In the genomic region with DNA sequence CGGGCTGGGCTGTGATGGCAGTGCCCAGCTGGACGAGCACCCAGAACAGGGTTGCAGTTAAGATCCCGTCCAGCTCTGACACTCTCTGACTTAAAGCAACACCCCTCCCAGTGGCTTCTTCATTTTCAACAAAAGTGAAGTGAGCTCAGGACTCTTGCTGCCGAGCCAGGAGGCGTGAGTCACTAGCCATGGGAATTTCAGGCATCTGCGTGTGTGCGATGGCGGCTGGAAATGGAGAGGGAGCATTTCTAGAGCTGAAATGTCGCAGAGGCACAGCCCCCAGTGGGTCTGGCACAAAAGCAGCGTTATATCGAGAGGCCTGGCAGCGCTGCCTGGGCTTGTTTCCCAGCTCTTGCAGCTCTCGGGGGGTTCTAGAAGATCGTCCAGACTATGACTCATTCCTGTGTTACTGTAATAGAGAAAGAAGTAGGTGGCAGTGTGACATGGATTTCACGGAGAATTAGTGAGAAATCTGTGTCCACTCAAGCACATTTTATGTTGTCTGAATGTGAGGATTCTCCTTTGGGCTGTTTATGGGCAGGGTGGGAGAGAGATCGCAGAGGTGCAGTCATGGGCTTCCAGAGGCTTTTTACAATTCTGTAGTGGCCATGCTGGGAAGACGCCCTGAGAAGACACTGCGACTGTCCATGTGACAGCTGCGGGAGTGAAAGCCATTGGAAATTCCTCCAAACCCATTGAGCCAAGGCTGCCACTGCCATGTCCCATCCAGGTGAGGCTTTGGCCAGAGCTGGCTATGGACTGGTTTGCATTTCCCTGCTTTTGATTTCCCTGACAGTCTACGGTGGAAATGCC, we compare ENCODE assay signal across 10 cellular contexts.
DNase-seq lines count a peak whose midpoint lies in the region; ATAC-seq and TF ChIP-seq lines count a peak whose summit lies in the region.
"Had no signal": no experiment of that assay in that cellular context is flagged by ENCODE, and none has a peak within 500 bp of the region (broad histone marks: within the 10 kb centered on the region; RNA-seq: fewer than 3 reads in every experiment).

No MANE protein-coding gene starts in this region.

- H3K27me3 ChIP-seq in PC-3 (ENCODE audit: low read length) (no peaks in the 10 kb centered on the region), muscle layer of colon (ENCODE audit: control insufficient read depth in 1 of 2, insufficient read depth in 2 of 2, low read length in 2 of 2) (no peaks in the 10 kb centered on the region)
- H3K27me3 ChIP-seq in CD8-positive, alpha-beta T cell (ENCODE audit: insufficient read depth, low read length) = no peaks in the 10 kb centered on the region

- peak overlapping the region; percentile 85 for H2AFZ ChIP-seq in PC-3 (ENCODE audit: low read length)

- H4K20me1 ChIP-seq in PC-3 (ENCODE audit: low read length) = no peaks in the 10 kb centered on the region

- no peaks in the 10 kb centered on the region for H3K4me1 Mint-ChIP-seq in CD8-positive, alpha-beta T cell (ENCODE audit: low read depth)

- no peak overlapping the region for H3K27ac Mint-ChIP-seq in CD8-positive, alpha-beta T cell

- no peaks in the 10 kb centered on the region for H3K79me2 ChIP-seq in PC-3 (ENCODE audit: low read length)

- H3K9me3 Mint-ChIP-seq in CD8-positive, alpha-beta T cell = no peaks in the 10 kb centered on the region

- H3K27me3 Mint-ChIP-seq in CD8-positive, alpha-beta T cell (ENCODE audit: low read depth) = peaks cover 9% of the 10 kb centered on the region

- H3K4me2 ChIP-seq in PC-3 (ENCODE audit: low read length) = peak overlapping the region; percentile 82

- no peak for TF ChIP-seq CTCF in AG04449 (IDR thresholded peaks at IDR 0.05; ENCODE audit: insufficient read depth, low read length, missing control alignments)
- TF ChIP-seq CTCF in PC-3 (conservative IDR thresholded peaks at IDR 0.05; ENCODE audit: low read depth, low read length) = peak; percentile 29; the same call in 1 of the 2 replicates
- TF ChIP-seq CTCF in CD8-positive, alpha-beta T cell (IDR thresholded peaks at IDR 0.05) = no peak

- H3K27ac ChIP-seq in PC-3 (ENCODE audit: low read length) (peak overlapping the region; percentile 81), muscle layer of colon (ENCODE audit: low read depth, low read length) (peak overlapping the region; percentile 36)
- H3K27ac ChIP-seq in CD8-positive, alpha-beta T cell (ENCODE audit: low read depth, low read length) = no peak overlapping the region

- no peaks in the 10 kb centered on the region for H3F3A ChIP-seq in PC-3 (ENCODE audit: low read length, unreplicated experiment)

- H3K36me3 ChIP-seq in PC-3 (ENCODE audit: low read depth, low read length) (no peaks in the 10 kb centered on the region), muscle layer of colon (ENCODE audit: insufficient read depth, low read length) (no peaks in the 10 kb centered on the region)
- no peaks in the 10 kb centered on the region for H3K36me3 ChIP-seq in CD8-positive, alpha-beta T cell (ENCODE audit: insufficient read depth, low read length)

- intact Hi-C loops in PC-3 (cut with micrococcal nuclease) = loop anchor here (2.0 to 10.0 kb wide), 4 partner anchors 31 to 423 kb away; partner anchors contain the start of gene CDYL
- intact Hi-C loops in CD8-positive, alpha-beta T cell (cut with DNase I, micrococcal nuclease) = no loop called here

- H3K36me3 Mint-ChIP-seq in CD8-positive, alpha-beta T cell = no peaks in the 10 kb centered on the region

- peak; percentile 84 for ATAC-seq in PC-3
- peak; percentile 61 for ATAC-seq in esophagus mucosa
- no peak for ATAC-seq in activated CD4-positive, CD25-positive, alpha-beta regulatory T cell treated with anti-CD3 and anti-CD28 coated beads, Interleukin-2, amount 50 U/mL, for 24 hours
- ATAC-seq in HG02571 (IDR thresholded peaks at IDR 0.05; ENCODE audit: unreplicated experiment) = no peak
- ATAC-seq in CD8-positive, alpha-beta T cell = no peak
- no peak for ATAC-seq in GM19328 (IDR thresholded peaks at IDR 0.05; ENCODE audit: unreplicated experiment)

- H3K4me3 ChIP-seq in AG04449 (ENCODE audit: low read depth, low read length) (peak overlapping the region; percentile 20), PC-3 (ENCODE audit: low read length) (peak overlapping the region; percentile 61), muscle layer of colon (ENCODE audit: low read depth in 1 of 2, low read length in 2 of 2) (peak overlapping the region in 1 of 2 donors; percentile 34)
- H3K4me3 ChIP-seq in CD8-positive, alpha-beta T cell (ENCODE audit: low read depth, low read length) = no peak overlapping the region

- DNase-seq in AG04449 (ENCODE audit: low read depth, low spot score) (peak; percentile 89), PC-3 (peak; percentile 88)
- no peak for DNase-seq in CD8-positive, alpha-beta T cell
- DNase-seq: DND-41, NCI-H748 treated with DMSO at 0.1 percent for 48 hours had no signal

- CTCF ChIA-PET in AG04449 (lab: Yijun Ruan, JAX) (interaction anchor here (0.7 to 1.5 kb wide), 3 partner anchors 20 to 405 kb away, joined by 3 read pairs; no protein-coding TSS in a partner anchor), PC-3 (lab: Charles Lee) (interaction anchor here (0.6 to 1.0 kb wide), 2 partner anchors 49 to 70 kb away, joined by 3 to 6 read pairs; no protein-coding TSS in a partner anchor)
- CTCF ChIA-PET in CD8-positive, alpha-beta T cell (lab: Charles Lee) = no interaction called here

- no peaks in the 10 kb centered on the region for H3K9me2 ChIP-seq in PC-3 (replicated peaks; ENCODE audit: low read length)

- no TSS peak for BruUV-seq in PC-3 (replicated peaks; lab: Mats Ljungman, UMichigan)

- H3K4me1 ChIP-seq in PC-3 (ENCODE audit: insufficient read depth, low read length) = peaks cover 43% of the 10 kb centered on the region
- H3K4me1 ChIP-seq in muscle layer of colon (ENCODE audit: insufficient read depth, low read length) = peaks cover 43% of the 10 kb centered on the region
- H3K4me1 ChIP-seq in CD8-positive, alpha-beta T cell (ENCODE audit: insufficient read depth, low read length) = no peaks in the 10 kb centered on the region

- H3K9ac ChIP-seq in PC-3 (ENCODE audit: low read length) (peak overlapping the region; percentile 60), muscle layer of colon (ENCODE audit: low read length) (no peak overlapping the region)

- H3K9me3 ChIP-seq in PC-3 (ENCODE audit: low read length) (no peaks in the 10 kb centered on the region), muscle layer of colon (ENCODE audit: low read length) (no peaks in the 10 kb centered on the region)
- no peaks in the 10 kb centered on the region for H3K9me3 ChIP-seq in CD8-positive, alpha-beta T cell (ENCODE audit: low read length)

- no peak overlapping the region for H3K4me3 Mint-ChIP-seq in CD8-positive, alpha-beta T cell

- POLR2A ChIA-PET in AG04449 (lab: Yijun Ruan, JAX) = interaction anchor here (0.6 to 1.4 kb wide), 8 partner anchors 10 to 215 kb away, joined by 3 to 5 read pairs (median 4); no protein-coding TSS in a partner anchor
- POLR2A ChIA-PET in PC-3 (lab: Charles Lee; ENCODE audit: unreplicated experiment) = interaction anchor here (0.6 to 1.0 kb wide), 3 partner anchors 31 to 44 kb away, joined by 3 to 10 read pairs (median 4); no protein-coding TSS in a partner anchor
- POLR2A ChIA-PET in CD8-positive, alpha-beta T cell (lab: Charles Lee) = no interaction called here

Comparison
In these comparisons a context has a peak if more than half of its experiments do, and no peak if none do; other contexts are left out.
1. DNase-seq: peak in AG04449 (single experiment) and PC-3 (single experiment); none in CD8-positive, alpha-beta T cell (0 of 7).
2. ATAC-seq: peak in PC-3 (single experiment) and esophagus mucosa (single experiment); none in activated CD4-positive, CD25-positive, alpha-beta regulatory T cell treated with anti-CD3 and anti-CD28 coated beads, Interleukin-2, amount 50 U/mL, for 24 hours (0 of 2), HG02571 (single experiment), CD8-positive, alpha-beta T cell (single experiment) and GM19328 (single experiment).